In genomic region chr20:23857954-23858565, GRCh38 we compare ENCODE assay signal across 15 cellular contexts. TPM values are rescaled to one million over a fixed set of nuclear protein-coding genes. Genes with fewer than 3 reads are reported as not detected.
"Had no signal": no experiment of that assay in that cellular context is flagged by ENCODE, and none has a peak within 500 bp of the region (broad histone marks: within the 10 kb centered on the region; RNA-seq: fewer than 3 reads in every experiment).

No MANE protein-coding gene starts in this region.

- H3K27ac ChIP-seq: colonic mucosa, left ventricle myocardium inferior, neutrophil, right atrium auricular region, vagina had no signal

- H3K9me3 Mint-ChIP-seq: activated CD4-positive, alpha-beta T cell treated with anti-CD3 and anti-CD28 coated beads, Interleukin-2, amount 10 ng/mL, durations not matched to agents 24 days and 14 days; activated naive CD4-positive, alpha-beta T cell treated with anti-CD3 and anti-CD28 coated beads for 36 hours; activated T-helper 17 cell treated with anti-CD3 and anti-CD28 coated beads, Interleukin-2, amount 50 U/mL, for 72 hours; effector memory CD8-positive, alpha-beta T cell; T-helper 1 cell treated with Interleukin-12 subunit alpha and Interleukin-12 subunit beta and Interleukin-4 antibody, amounts not matched to agents 30 μg/mL and 1 μg/mL, for 36 hours had no signal

- H3K36me3 Mint-ChIP-seq: memory B cell had no signal

- H3K4me1 Mint-ChIP-seq: activated CD4-positive, alpha-beta T cell treated with anti-CD3 and anti-CD28 coated beads, Interleukin-2, amount 10 ng/mL, durations not matched to agents 24 days and 14 days; activated T-helper 17 cell treated with anti-CD3 and anti-CD28 coated beads, Interleukin-2, amount 50 U/mL, for 72 hours; memory B cell had no signal

- H3K36me3 ChIP-seq: colonic mucosa, left ventricle myocardium inferior, neutrophil, right atrium auricular region, vagina had no signal

- H3K4me3 Mint-ChIP-seq: activated CD4-positive, alpha-beta T cell treated with anti-CD3 and anti-CD28 coated beads, Interleukin-2, amount 10 ng/mL, durations not matched to agents 24 days and 14 days; activated naive CD4-positive, alpha-beta T cell treated with anti-CD3 and anti-CD28 coated beads for 36 hours; activated T-helper 17 cell treated with anti-CD3 and anti-CD28 coated beads, Interleukin-2, amount 50 U/mL, for 72 hours; effector memory CD8-positive, alpha-beta T cell; memory B cell; T-helper 1 cell treated with Interleukin-12 subunit alpha and Interleukin-12 subunit beta and Interleukin-4 antibody, amounts not matched to agents 30 μg/mL and 1 μg/mL, for 36 hours had no signal

- H3K27me3 ChIP-seq: colonic mucosa, neutrophil, right atrium auricular region, vagina had no signal

- H3K4me1 ChIP-seq: colonic mucosa, left ventricle myocardium inferior, right atrium auricular region, vagina had no signal

- H3K4me3 ChIP-seq: colonic mucosa, left ventricle myocardium inferior, right atrium auricular region, vagina had no signal

- H3K27me3 Mint-ChIP-seq: activated T-helper 17 cell treated with anti-CD3 and anti-CD28 coated beads, Interleukin-2, amount 50 U/mL, for 72 hours; memory B cell had no signal

- H3K27ac Mint-ChIP-seq: activated CD4-positive, alpha-beta T cell treated with anti-CD3 and anti-CD28 coated beads, Interleukin-2, amount 10 ng/mL, durations not matched to agents 24 days and 14 days; activated naive CD4-positive, alpha-beta T cell treated with anti-CD3 and anti-CD28 coated beads for 36 hours; activated T-helper 17 cell treated with anti-CD3 and anti-CD28 coated beads, Interleukin-2, amount 50 U/mL, for 72 hours; effector memory CD8-positive, alpha-beta T cell; memory B cell; T-helper 1 cell treated with Interleukin-12 subunit alpha and Interleukin-12 subunit beta and Interleukin-4 antibody, amounts not matched to agents 30 μg/mL and 1 μg/mL, for 36 hours had no signal

- H3K9me3 ChIP-seq: colonic mucosa, neutrophil, vagina had no signal

- DNase-seq: activated CD4-positive, alpha-beta T cell treated with anti-CD3 and anti-CD28 coated beads, Interleukin-2, amount 10 ng/mL, durations not matched to agents 24 days and 14 days; activated naive CD4-positive, alpha-beta T cell treated with anti-CD3 and anti-CD28 coated beads for 36 hours; caudate nucleus; colonic mucosa; effector memory CD8-positive, alpha-beta T cell; erythroblast; left ventricle myocardium inferior; small intestine had no signal

RNA-seq across cellular contexts. Expression of gene CST5, which starts 21.5 kb away (rescaled TPM):
- total RNA-seq: activated CD4-positive, alpha-beta T cell treated with anti-CD3 and anti-CD28 coated beads, Interleukin-2, amount 10 ng/mL, durations not matched to agents 24 days and 14 days; activated naive CD4-positive, alpha-beta T cell treated with anti-CD3 and anti-CD28 coated beads for 36 hours; activated T-helper 17 cell treated with anti-CD3 and anti-CD28 coated beads, Interleukin-2, amount 50 U/mL, for 72 hours; colonic mucosa; glomerular endothelial cell; left ventricle myocardium inferior; right atrium auricular region; vagina had no signal

RNA-seq across cellular contexts. Expression of gene CST2, which starts 31.5 kb away (rescaled TPM):
- total RNA-seq: activated CD4-positive, alpha-beta T cell treated with anti-CD3 and anti-CD28 coated beads, Interleukin-2, amount 10 ng/mL, durations not matched to agents 24 days and 14 days; activated naive CD4-positive, alpha-beta T cell treated with anti-CD3 and anti-CD28 coated beads for 36 hours; activated T-helper 17 cell treated with anti-CD3 and anti-CD28 coated beads, Interleukin-2, amount 50 U/mL, for 72 hours; colonic mucosa; glomerular endothelial cell; left ventricle myocardium inferior; right atrium auricular region; vagina had no signal
